9 cellular contexts compared by ENCODE assay signal in the genomic region with DNA sequence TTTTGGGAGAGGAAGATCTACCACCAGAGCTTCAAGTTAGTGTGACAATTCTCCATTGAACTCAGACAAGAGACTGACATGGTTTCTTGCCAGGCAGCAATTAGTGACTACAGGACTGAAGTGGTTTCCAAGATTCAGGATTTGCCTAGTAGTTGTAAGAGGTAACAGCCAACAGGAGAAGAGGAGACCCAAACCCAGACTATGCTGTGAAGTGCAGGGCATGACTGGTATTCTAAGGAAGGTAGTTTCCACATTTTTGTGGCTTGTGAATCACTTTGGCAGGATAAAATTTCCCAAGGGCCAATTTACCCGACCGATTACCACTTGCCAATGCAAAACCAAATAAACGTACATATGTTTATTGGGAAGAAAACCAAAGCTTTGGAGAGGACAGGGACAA. TPM values are rescaled to one million over a fixed set of nuclear protein-coding genes. Genes with fewer than 3 reads are reported as not detected.
DNase-seq lines count a peak whose midpoint lies in the region; ATAC-seq and TF ChIP-seq lines count a peak whose summit lies in the region.
"Had no signal": no experiment of that assay in that cellular context is flagged by ENCODE, and none has a peak within 500 bp of the region (broad histone marks: within the 10 kb centered on the region; RNA-seq: fewer than 3 reads in every experiment).

No MANE protein-coding gene starts in this region.

- DNase-seq in H4 (ENCODE audit: low spot score), result peak; percentile 82
- peak; percentile 85 for DNase-seq in RPMI7951 (ENCODE audit: low read depth)
- no peak for DNase-seq in central memory CD8-positive, alpha-beta T cell (ENCODE audit: low spot score in 2 of 2)
- peak; percentile 95 for DNase-seq in renal cortical epithelial cell (ENCODE audit: low read depth)
- DNase-seq in SIG-M5 treated with dmso at 0.1 percent for 504 hours (lab: John Stamatoyannopoulos, UW; ENCODE audit: unreplicated experiment), result no peak
- DNase-seq in heart right ventricle, result no peak
- DNase-seq: naive B cell had no signal

- 79 to 84% methylated on average over 3 of the region's 3 CpGs for WGBS in heart right ventricle, 2 donors

- no peaks in the 10 kb centered on the region for H3K36me3 ChIP-seq in heart right ventricle

- intact Hi-C loops in heart right ventricle (cut with DNase I), result loop anchor here in 1 of 10 donors (5.0 kb wide), 1 partner anchor 313 kb away; the partner anchor contains the start of gene CHIA

- H3K27ac ChIP-seq in heart right ventricle, result peak overlapping the region in 1 of 10 donors; percentile 67

- H3K4me3 Mint-ChIP-seq in central memory CD8-positive, alpha-beta T cell, result peak overlapping the region; percentile 53

- H3K9me3 Mint-ChIP-seq in central memory CD8-positive, alpha-beta T cell, result no peaks in the 10 kb centered on the region
- H3K9me3 Mint-ChIP-seq: naive B cell had no signal

- H3K4me1 ChIP-seq in heart right ventricle, result peaks cover 0 to 50% (median 10%) of the 10 kb centered on the region in 9 donors

- no peaks in the 10 kb centered on the region for H3K27me3 Mint-ChIP-seq in central memory CD8-positive, alpha-beta T cell
- H3K27me3 Mint-ChIP-seq: naive B cell had no signal

- peaks cover 68% of the 10 kb centered on the region for H3K4me1 Mint-ChIP-seq in central memory CD8-positive, alpha-beta T cell

- H3K27ac Mint-ChIP-seq in central memory CD8-positive, alpha-beta T cell (ENCODE audit: low read depth), result peak overlapping the region; percentile 78

- H3K36me3 Mint-ChIP-seq in central memory CD8-positive, alpha-beta T cell (ENCODE audit: insufficient read depth), result peaks cover 5% of the 10 kb centered on the region
- H3K36me3 Mint-ChIP-seq: naive B cell had no signal

- no peak overlapping the region for H3K4me3 ChIP-seq in heart right ventricle

- no peaks in the 10 kb centered on the region for H3K9me3 ChIP-seq in heart right ventricle

- H3K27me3 ChIP-seq in heart right ventricle, result no peaks in the 10 kb centered on the region

- ATAC-seq in central memory CD8-positive, alpha-beta T cell (replicated peaks; ENCODE audit: extremely low read depth, poor library complexity, severe bottlenecking), result no peak
- no peak for ATAC-seq in GM21360 (IDR thresholded peaks at IDR 0.05; ENCODE audit: unreplicated experiment)
- no peak for ATAC-seq in HG02870 (IDR thresholded peaks at IDR 0.05; ENCODE audit: unreplicated experiment)
- no peak for ATAC-seq in heart right ventricle

- no peak for TF ChIP-seq CTCF in heart right ventricle (IDR thresholded peaks at IDR 0.05)

RNA-seq across cellular contexts. Expression of gene RAP1A, which starts 14.7 kb away (rescaled TPM):
- total RNA-seq in H4 (2014; rRNA removed; shearing (Covaris generic)), result 20.0 and 32.4 TPM in 2 replicates
- 24.5 and 36.4 TPM in 2 replicates for total RNA-seq in RPMI7951 (2014; rRNA removed; shearing (Covaris generic))
- total RNA-seq in renal cortical epithelial cell (28.3 and 93.7 TPM in 2 replicates), heart right ventricle (100 to 1,000 TPM in 6 of 10 donors, 10 to 100 TPM in 4; 83.4 to 120 (median 102) TPM)
- polyA plus RNA-seq in heart right ventricle, result 10 to 100 TPM; 64.2 to 68.4 TPM

Comparison
In these comparisons a context has a peak if more than half of its experiments do, and no peak if none do; other contexts are left out.
1. DNase-seq: peak in H4 (single experiment), RPMI7951 (single experiment) and renal cortical epithelial cell (single experiment); none in central memory CD8-positive, alpha-beta T cell (0 of 2), SIG-M5 treated with dmso at 0.1 percent for 504 hours (single experiment) and heart right ventricle (0 of 2).